ENCODE assay signal across 24 cellular contexts in genomic region chr5:66281309-66281708, GRCh38.
"Had no signal": no experiment of that assay in that cellular context is flagged by ENCODE, and none has a peak within 500 bp of the region (broad histone marks: within the 10 kb centered on the region; RNA-seq: fewer than 3 reads in every experiment).

No MANE protein-coding gene starts in this region.

- H3K27me3 ChIP-seq: heart left ventricle, vagina had no signal

- ATAC-seq: activated CD8-positive, alpha-beta memory T cell treated with anti-CD3 and anti-CD28 coated beads, Interleukin-2, amount 10 ng/mL, durations not matched to agents 7 days and 5 days; activated CD8-positive, alpha-beta T cell treated with anti-CD3 and anti-CD28 coated beads, Interleukin-2, amount 10 ng/mL, durations not matched to agents 7 days and 5 days; activated naive CD8-positive, alpha-beta T cell treated with anti-CD3 and anti-CD28 coated beads, Interleukin-2, amount 50 U/mL, for 24 hours; foreskin keratinocyte; heart left ventricle; left colon; right cardiac atrium had no signal

- H3K4me3 ChIP-seq: heart left ventricle, thoracic aorta, vagina had no signal

- H3K4me1 ChIP-seq: foreskin keratinocyte, vagina had no signal

- DNase-seq: activated CD4-positive, alpha-beta T cell treated with anti-CD3 and anti-CD28 coated beads, Interleukin-2, amount 50 U/mL, for 1 hour; activated CD4-positive, CD25-positive, alpha-beta regulatory T cell treated with anti-CD3 and anti-CD28 coated beads, Interleukin-2, amount 50 U/mL, for 72 hours; activated CD8-positive, alpha-beta memory T cell treated with anti-CD3 and anti-CD28 coated beads, Interleukin-2, amount 10 ng/mL, durations not matched to agents 7 days and 5 days; activated CD8-positive, alpha-beta T cell treated with anti-CD3 and anti-CD28 coated beads, Interleukin-2, amount 10 ng/mL, durations not matched to agents 7 days and 5 days; activated naive CD8-positive, alpha-beta T cell treated with anti-CD3 and anti-CD28 coated beads, Interleukin-2, amount 50 U/mL, for 24 hours; activated T-cell treated with anti-CD3 and anti-CD28 coated beads, Interleukin-2, amount 50 U/mL, for 48 hours; amygdala; caudate nucleus; cortex of kidney; foreskin keratinocyte; heart left ventricle; hypothalamus; immature natural killer cell; kidney; left colon; mammary epithelial cell; posterior cingulate gyrus; right cardiac atrium; stimulated activated CD4-positive, alpha-beta T cell treated with anti-CD3 and anti-CD28 coated beads, Interleukin-2, amount 100 ng/mL, for 48 hours; stimulated activated naive CD4-positive, alpha-beta T cell treated with Interleukin-2 at 50 U/mL for 16 hours; T1000; trophoblast cell had no signal

- H3K9me3 ChIP-seq: heart left ventricle, thoracic aorta, vagina had no signal

- H3K27ac ChIP-seq: foreskin keratinocyte, heart left ventricle, thoracic aorta, vagina had no signal

- H3K36me3 ChIP-seq: heart left ventricle, thoracic aorta, vagina had no signal
